Comparison of ENCODE assay signal across 19 cellular contexts in the genomic region with DNA sequence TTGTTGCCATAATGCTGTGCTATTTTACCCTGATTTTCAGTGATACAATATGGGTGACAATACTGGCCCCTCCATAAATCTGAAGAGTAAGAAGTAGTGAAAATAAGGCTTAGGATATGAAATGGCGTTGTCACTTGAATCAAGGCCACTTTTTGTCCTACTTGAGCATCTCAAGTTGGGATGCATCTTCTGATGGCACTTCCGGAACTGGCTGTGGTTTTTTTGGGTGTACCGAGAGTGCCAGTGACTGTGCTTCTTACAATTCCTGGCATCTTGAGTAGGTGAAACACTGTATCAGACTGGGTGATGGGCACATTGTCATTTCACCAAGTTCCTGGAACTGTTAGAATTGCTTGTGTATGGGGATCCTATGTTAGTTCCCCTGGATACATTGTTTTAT. TPM values are rescaled to one million over a fixed set of nuclear protein-coding genes. Genes with fewer than 3 reads are reported as not detected.
"Had no signal": no experiment of that assay in that cellular context is flagged by ENCODE, and none has a peak within 500 bp of the region (broad histone marks: within the 10 kb centered on the region; RNA-seq: fewer than 3 reads in every experiment).

No MANE protein-coding gene starts in this region.

- H3K27me3 Mint-ChIP-seq: central memory CD8-positive, alpha-beta T cell had no signal

- H3K4me3 ChIP-seq: body of pancreas, lung, mucosa of descending colon, pancreas, thoracic aorta had no signal

- FAIRE-seq: frontal cortex, pancreas, small intestine, TTC549 had no signal

- H3K9me3 ChIP-seq: body of pancreas, mucosa of descending colon, pancreas, thoracic aorta had no signal

- ATAC-seq: body of pancreas; left cardiac atrium; mucosa of descending colon; naive thymus-derived CD4-positive, alpha-beta T cell; pancreas had no signal

- DNase-seq: activated CD4-positive, alpha-beta T cell treated with anti-CD3 and anti-CD28 coated beads, Interleukin-2, amount 10 ng/mL, durations not matched to agents 7 days and 5 days; activated naive CD8-positive, alpha-beta T cell treated with anti-CD3 and anti-CD28 coated beads for 36 hours; amygdala; body of pancreas; cortex of kidney; effector CD8-positive, alpha-beta T cell; left cardiac atrium; mucosa of descending colon; naive thymus-derived CD4-positive, alpha-beta T cell; pancreas; small intestine; stimulated activated CD4-positive, alpha-beta T cell treated with anti-CD3 and anti-CD28 coated beads, Interleukin-4, amount 100 ng/mL, for 24 hours had no signal

- H3K4me1 Mint-ChIP-seq: central memory CD8-positive, alpha-beta T cell had no signal

- H3K9me3 Mint-ChIP-seq: activated CD4-positive, alpha-beta T cell treated with anti-CD3 and anti-CD28 coated beads, Interleukin-2, amount 10 ng/mL, durations not matched to agents 7 days and 5 days; activated naive CD8-positive, alpha-beta T cell treated with anti-CD3 and anti-CD28 coated beads for 36 hours; activated T-helper 1 cell treated with anti-CD3 and anti-CD28 coated beads, Interleukin-12 subunit alpha, Interleukin-12 subunit beta, Interleukin-2, Interleukin-4 antibody, amounts not matched to agents 30 ng/mL and 10 ng/mL and 1 ng/mL, durations not matched to agents 14 hours and 24 hours and 36 hours; central memory CD8-positive, alpha-beta T cell; naive thymus-derived CD4-positive, alpha-beta T cell; stimulated activated naive CD8-positive, alpha-beta T cell treated with anti-CD3 and anti-CD28 coated beads, Interleukin-15, Interleukin-2, amounts not matched to agents 100 ng/mL and 50 ng/mL, for 24 hours had no signal

- H3K27ac ChIP-seq: thoracic aorta had no signal

- H3K27ac Mint-ChIP-seq: activated CD4-positive, alpha-beta T cell treated with anti-CD3 and anti-CD28 coated beads, Interleukin-2, amount 10 ng/mL, durations not matched to agents 7 days and 5 days; activated naive CD8-positive, alpha-beta T cell treated with anti-CD3 and anti-CD28 coated beads for 36 hours; activated T-helper 1 cell treated with anti-CD3 and anti-CD28 coated beads, Interleukin-12 subunit alpha, Interleukin-12 subunit beta, Interleukin-2, Interleukin-4 antibody, amounts not matched to agents 30 ng/mL and 10 ng/mL and 1 ng/mL, durations not matched to agents 14 hours and 24 hours and 36 hours; stimulated activated naive CD8-positive, alpha-beta T cell treated with anti-CD3 and anti-CD28 coated beads, Interleukin-15, Interleukin-2, amounts not matched to agents 100 ng/mL and 50 ng/mL, for 24 hours had no signal

- H3K4me3 Mint-ChIP-seq: activated CD4-positive, alpha-beta T cell treated with anti-CD3 and anti-CD28 coated beads, Interleukin-2, amount 10 ng/mL, durations not matched to agents 7 days and 5 days; activated naive CD8-positive, alpha-beta T cell treated with anti-CD3 and anti-CD28 coated beads for 36 hours; activated T-helper 1 cell treated with anti-CD3 and anti-CD28 coated beads, Interleukin-12 subunit alpha, Interleukin-12 subunit beta, Interleukin-2, Interleukin-4 antibody, amounts not matched to agents 30 ng/mL and 10 ng/mL and 1 ng/mL, durations not matched to agents 14 hours and 24 hours and 36 hours; central memory CD8-positive, alpha-beta T cell; naive thymus-derived CD4-positive, alpha-beta T cell; stimulated activated naive CD8-positive, alpha-beta T cell treated with anti-CD3 and anti-CD28 coated beads, Interleukin-15, Interleukin-2, amounts not matched to agents 100 ng/mL and 50 ng/mL, for 24 hours had no signal

- H3K27me3 ChIP-seq: body of pancreas, pancreas had no signal

RNA-seq across cellular contexts. Expression of a gene that starts 52.5 kb away (rescaled TPM):
- polyA plus RNA-seq: naive thymus-derived CD4-positive, alpha-beta T cell had no signal
